Comparison of ENCODE assay signal across 1 cellular context in the genomic region with DNA sequence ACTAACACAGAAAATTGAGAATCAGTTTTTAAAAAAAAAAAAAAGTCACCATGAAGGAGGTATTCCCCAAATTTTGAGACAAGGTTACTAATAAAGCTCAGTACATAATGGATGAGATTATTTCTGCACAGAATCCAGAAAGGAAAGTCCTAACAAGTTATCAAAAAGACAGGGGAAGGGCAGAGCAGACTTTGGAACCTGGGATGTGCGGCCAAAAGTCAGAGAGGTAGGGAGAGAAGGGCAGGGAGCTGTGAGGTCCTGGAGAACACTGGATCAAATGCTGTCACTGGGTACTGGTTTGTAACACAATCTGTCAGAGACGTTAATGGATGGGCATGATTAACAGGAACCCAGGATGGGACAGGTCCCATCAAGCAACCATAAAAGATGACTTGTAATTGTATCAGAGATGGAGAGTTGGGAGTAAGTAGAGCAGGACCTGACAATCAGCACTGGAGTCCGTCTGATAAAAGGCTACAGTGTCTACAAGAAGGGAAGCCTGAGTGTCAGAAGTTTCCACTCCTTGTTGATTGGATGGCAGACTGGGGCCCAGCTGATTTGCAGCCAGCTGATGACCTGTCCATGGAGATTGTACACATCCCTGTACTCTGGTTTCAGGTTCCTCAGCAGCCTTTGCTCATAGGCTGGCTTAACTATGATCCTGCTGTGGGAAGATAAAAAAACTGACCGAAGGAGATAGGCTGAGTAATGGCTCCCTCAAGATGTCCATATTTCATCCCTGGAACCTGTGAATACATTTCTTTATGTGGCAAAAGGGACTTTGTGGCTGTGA.
TF ChIP-seq lines count a peak whose summit lies in the region.

No MANE protein-coding gene starts in this region.

TF ChIP-seq in IMR-90, 13 proteins besides CTCF, POLR2A, EP300 and RAD21:
- no peak for TF ChIP-seq SMC3 (IDR thresholded peaks at IDR 0.05; ENCODE audit: low read depth, low read length)
- TF ChIP-seq MAZ (IDR thresholded peaks at IDR 0.05; ENCODE audit: borderline replicate concordance, low read depth, low read length): no peak
- TF ChIP-seq RFX5 (IDR thresholded peaks at IDR 0.05; ENCODE audit: low read depth, low read length): no peak
- TF ChIP-seq NFE2L2 (IDR thresholded peaks at IDR 0.05; ENCODE audit: low read depth, low read length): no peak
- TF ChIP-seq, protein P1, sequence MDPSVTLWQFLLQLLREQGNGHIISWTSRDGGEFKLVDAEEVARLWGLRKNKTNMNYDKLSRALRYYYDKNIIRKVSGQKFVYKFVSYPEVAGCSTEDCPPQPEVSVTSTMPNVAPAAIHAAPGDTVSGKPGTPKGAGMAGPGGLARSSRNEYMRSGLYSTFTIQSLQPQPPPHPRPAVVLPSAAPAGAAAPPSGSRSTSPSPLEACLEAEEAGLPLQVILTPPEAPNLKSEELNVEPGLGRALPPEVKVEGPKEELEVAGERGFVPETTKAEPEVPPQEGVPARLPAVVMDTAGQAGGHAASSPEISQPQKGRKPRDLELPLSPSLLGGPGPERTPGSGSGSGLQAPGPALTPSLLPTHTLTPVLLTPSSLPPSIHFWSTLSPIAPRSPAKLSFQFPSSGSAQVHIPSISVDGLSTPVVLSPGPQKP (IDR thresholded peaks at IDR 0.05; ENCODE audit: borderline replicate concordance, low read depth, low read length): no peak
- no peak for TF ChIP-seq FOS (IDR thresholded peaks at IDR 0.05; ENCODE audit: low read depth, low read length)
- no peak for TF ChIP-seq MXI1 (IDR thresholded peaks at IDR 0.05; ENCODE audit: borderline replicate concordance, low read depth, low read length)
- TF ChIP-seq, protein P2, sequence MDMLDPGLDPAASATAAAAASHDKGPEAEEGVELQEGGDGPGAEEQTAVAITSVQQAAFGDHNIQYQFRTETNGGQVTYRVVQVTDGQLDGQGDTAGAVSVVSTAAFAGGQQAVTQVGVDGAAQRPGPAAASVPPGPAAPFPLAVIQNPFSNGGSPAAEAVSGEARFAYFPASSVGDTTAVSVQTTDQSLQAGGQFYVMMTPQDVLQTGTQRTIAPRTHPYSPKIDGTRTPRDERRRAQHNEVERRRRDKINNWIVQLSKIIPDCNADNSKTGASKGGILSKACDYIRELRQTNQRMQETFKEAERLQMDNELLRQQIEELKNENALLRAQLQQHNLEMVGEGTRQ (IDR thresholded peaks at IDR 0.05; ENCODE audit: low read depth, low read length): no peak
- no peak for TF ChIP-seq CHD1 (IDR thresholded peaks at IDR 0.05; ENCODE audit: low read depth, low read length)
- no peak for TF ChIP-seq MAFK (IDR thresholded peaks at IDR 0.05; ENCODE audit: low read depth, low read length)
- no peak for TF ChIP-seq CEBPB (IDR thresholded peaks at IDR 0.05; ENCODE audit: low read depth, low read length)
- TF ChIP-seq RCOR1 (IDR thresholded peaks at IDR 0.05; ENCODE audit: insufficient replicate concordance, low read length): no peak
- TF ChIP-seq BHLHE40 (IDR thresholded peaks at IDR 0.05; ENCODE audit: low read depth, low read length): no peak
